ENCODE assay signal across 2 cellular contexts in the genomic region with DNA sequence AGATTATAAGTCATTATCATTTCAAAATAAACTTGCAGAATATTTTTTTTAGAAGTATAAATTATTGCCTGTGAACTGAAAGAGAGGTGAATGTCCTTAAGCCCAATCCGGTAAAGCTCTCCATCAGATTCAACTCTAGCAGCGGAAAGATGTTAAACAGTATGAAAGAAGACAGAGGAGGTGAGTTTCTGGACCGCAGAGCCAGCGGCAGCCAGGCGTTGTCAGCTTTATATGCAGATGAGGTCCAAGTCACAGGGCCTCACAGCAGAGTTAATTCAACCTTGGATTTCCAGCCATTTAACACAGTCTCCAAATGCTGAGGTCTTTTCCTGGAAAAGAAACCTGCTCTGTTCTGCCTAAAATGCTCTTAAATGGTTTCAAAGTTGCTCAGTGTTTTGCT.
TF ChIP-seq lines count a peak whose summit lies in the region.

No MANE protein-coding gene starts in this region.

TF ChIP-seq in GM23338, 12 proteins besides CTCF, POLR2A, EP300 and RAD21 (continues in another document):
- TF ChIP-seq EZH2 (IDR thresholded peaks at IDR 0.05; ENCODE audit: low read depth, unreplicated experiment): no peak
- no peak for TF ChIP-seq STAT1 (IDR thresholded peaks at IDR 0.05; ENCODE audit: unreplicated experiment)
- TF ChIP-seq CREB1 (CRISPR knock-in tag; IDR thresholded peaks at IDR 0.05; ENCODE audit: low read depth): no peak
- no peak for TF ChIP-seq EZH2phosphoT487 (IDR thresholded peaks at IDR 0.05; ENCODE audit: unreplicated experiment)
- no peak for TF ChIP-seq ZNF331 (CRISPR knock-in tag; IDR thresholded peaks at IDR 0.05; ENCODE audit: low read depth)
- TF ChIP-seq, protein P1, sequence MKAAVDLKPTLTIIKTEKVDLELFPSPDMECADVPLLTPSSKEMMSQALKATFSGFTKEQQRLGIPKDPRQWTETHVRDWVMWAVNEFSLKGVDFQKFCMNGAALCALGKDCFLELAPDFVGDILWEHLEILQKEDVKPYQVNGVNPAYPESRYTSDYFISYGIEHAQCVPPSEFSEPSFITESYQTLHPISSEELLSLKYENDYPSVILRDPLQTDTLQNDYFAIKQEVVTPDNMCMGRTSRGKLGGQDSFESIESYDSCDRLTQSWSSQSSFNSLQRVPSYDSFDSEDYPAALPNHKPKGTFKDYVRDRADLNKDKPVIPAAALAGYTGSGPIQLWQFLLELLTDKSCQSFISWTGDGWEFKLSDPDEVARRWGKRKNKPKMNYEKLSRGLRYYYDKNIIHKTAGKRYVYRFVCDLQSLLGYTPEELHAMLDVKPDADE (IDR thresholded peaks at IDR 0.05): no peak
- TF ChIP-seq NANOG (IDR thresholded peaks at IDR 0.05; ENCODE audit: borderline replicate concordance): no peak
- no peak for TF ChIP-seq ZNF114 (CRISPR knock-in tag; IDR thresholded peaks at IDR 0.05)
- TF ChIP-seq JUNB (IDR thresholded peaks at IDR 0.05; ENCODE audit: unreplicated experiment): no peak
- TF ChIP-seq, protein P2, sequence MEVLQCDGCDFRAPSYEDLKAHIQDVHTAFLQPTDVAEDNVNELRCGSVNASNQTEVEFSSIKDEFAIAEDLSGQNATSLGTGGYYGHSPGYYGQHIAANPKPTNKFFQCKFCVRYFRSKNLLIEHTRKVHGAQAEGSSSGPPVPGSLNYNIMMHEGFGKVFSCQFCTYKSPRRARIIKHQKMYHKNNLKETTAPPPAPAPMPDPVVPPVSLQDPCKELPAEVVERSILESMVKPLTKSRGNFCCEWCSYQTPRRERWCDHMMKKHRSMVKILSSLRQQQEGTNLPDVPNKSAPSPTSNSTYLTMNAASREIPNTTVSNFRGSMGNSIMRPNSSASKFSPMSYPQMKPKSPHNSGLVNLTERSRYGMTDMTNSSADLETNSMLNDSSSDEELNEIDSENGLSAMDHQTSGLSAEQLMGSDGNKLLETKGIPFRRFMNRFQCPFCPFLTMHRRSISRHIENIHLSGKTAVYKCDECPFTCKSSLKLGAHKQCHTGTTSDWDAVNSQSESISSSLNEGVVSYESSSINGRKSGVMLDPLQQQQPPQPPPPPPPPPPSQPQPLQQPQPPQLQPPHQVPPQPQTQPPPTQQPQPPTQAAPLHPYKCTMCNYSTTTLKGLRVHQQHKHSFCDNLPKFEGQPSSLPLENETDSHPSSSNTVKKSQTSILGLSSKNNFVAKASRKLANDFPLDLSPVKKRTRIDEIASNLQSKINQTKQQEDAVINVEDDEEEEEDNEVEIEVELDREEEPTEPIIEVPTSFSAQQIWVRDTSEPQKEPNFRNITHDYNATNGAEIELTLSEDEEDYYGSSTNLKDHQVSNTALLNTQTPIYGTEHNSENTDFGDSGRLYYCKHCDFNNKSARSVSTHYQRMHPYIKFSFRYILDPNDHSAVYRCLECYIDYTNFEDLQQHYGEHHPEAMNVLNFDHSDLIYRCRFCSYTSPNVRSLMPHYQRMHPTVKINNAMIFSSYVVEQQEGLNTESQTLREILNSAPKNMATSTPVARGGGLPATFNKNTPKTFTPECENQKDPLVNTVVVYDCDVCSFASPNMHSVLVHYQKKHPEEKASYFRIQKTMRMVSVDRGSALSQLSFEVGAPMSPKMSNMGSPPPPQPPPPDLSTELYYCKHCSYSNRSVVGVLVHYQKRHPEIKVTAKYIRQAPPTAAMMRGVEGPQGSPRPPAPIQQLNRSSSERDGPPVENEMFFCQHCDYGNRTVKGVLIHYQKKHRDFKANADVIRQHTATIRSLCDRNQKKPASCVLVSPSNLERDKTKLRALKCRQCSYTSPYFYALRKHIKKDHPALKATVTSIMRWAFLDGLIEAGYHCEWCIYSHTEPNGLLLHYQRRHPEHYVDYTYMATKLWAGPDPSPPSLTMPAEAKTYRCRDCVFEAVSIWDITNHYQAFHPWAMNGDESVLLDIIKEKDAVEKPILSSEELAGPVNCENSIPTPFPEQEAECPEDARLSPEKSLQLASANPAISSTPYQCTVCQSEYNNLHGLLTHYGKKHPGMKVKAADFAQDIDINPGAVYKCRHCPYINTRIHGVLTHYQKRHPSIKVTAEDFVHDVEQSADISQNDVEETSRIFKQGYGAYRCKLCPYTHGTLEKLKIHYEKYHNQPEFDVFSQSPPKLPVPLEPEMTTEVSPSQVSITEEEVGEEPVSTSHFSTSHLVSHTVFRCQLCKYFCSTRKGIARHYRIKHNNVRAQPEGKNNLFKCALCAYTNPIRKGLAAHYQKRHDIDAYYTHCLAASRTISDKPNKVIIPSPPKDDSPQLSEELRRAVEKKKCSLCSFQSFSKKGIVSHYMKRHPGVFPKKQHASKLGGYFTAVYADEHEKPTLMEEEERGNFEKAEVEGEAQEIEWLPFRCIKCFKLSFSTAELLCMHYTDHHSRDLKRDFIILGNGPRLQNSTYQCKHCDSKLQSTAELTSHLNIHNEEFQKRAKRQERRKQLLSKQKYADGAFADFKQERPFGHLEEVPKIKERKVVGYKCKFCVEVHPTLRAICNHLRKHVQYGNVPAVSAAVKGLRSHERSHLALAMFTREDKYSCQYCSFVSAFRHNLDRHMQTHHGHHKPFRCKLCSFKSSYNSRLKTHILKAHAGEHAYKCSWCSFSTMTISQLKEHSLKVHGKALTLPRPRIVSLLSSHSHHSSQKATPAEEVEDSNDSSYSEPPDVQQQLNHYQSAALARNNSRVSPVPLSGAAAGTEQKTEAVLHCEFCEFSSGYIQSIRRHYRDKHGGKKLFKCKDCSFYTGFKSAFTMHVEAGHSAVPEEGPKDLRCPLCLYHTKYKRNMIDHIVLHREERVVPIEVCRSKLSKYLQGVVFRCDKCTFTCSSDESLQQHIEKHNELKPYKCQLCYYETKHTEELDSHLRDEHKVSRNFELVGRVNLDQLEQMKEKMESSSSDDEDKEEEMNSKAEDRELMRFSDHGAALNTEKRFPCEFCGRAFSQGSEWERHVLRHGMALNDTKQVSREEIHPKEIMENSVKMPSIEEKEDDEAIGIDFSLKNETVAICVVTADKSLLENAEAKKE (CRISPR knock-in tag; IDR thresholded peaks at IDR 0.05): no peak

TF ChIP-seq in endothelial cell of umbilical vein, 7 proteins besides CTCF, POLR2A, EP300 and RAD21:
- TF ChIP-seq FOS (IDR thresholded peaks at IDR 0.05; ENCODE audit: borderline replicate concordance, insufficient read depth, low read length) (no peak), GATA2 (IDR thresholded peaks at IDR 0.05; ENCODE audit: insufficient read depth, insufficient read length, low read depth, low read length) (no peak), JUN (IDR thresholded peaks at IDR 0.05; ENCODE audit: borderline replicate concordance, insufficient read depth, insufficient read length, low read depth) (no peak), POLR2AphosphoS5 (IDR thresholded peaks at IDR 0.05; ENCODE audit: insufficient read depth, low read depth, low read length) (no peak), MYC (IDR thresholded peaks at IDR 0.05; ENCODE audit: low read depth, low read length) (no peak), EZH2 (IDR thresholded peaks at IDR 0.05; ENCODE audit: borderline replicate concordance, low read depth, low read length, severe bottlenecking) (no peak)
- TF ChIP-seq, protein P3, sequence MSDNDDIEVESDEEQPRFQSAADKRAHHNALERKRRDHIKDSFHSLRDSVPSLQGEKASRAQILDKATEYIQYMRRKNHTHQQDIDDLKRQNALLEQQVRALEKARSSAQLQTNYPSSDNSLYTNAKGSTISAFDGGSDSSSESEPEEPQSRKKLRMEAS (IDR thresholded peaks at IDR 0.05; ENCODE audit: insufficient read depth, insufficient read length): no peak
